In the genomic region with DNA sequence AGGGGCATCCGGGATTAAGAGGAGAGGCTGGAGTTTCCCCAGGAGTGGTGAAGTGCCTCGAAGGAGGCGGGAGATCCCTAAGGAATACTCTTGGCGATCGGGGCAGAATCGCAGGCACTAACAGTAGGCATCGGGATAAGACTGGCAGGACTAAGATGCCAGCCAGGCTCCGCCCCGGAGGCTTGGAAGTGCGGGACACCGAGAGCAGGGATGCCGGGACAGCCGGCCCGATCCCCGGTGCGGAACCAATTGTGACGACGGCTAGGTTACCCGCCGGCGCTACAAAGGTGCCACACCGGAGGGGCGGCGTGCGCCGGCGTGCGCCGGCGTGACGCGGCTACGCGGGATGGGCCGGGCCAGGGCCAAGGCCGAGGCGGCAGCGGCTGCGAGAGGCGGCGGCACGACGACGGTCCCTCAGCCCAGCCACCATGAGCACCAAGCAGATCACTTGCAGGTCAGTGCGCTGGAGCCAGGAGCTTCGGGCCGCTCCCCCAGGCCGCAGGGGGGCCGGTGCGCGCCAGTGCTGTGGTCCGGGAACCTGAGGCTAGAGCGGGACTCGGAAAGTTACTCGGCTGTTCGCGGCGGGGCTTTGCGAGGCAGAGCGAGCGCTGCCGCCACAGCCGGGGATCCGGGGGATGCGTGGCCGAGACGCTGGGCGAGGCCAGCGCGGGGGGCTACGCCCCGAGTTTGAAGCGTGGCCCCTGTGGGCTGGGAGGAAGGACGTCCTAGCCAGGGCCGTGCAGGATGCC, we compare ENCODE assay signal across 8 cellular contexts. TPM values are rescaled to one million over a fixed set of nuclear protein-coding genes. Genes with fewer than 3 reads are reported as not detected.
A peak's percentile ranks its signal among the peaks of the same experiment; 100 is the strongest.
DNase-seq lines count a peak whose midpoint lies in the region; ATAC-seq and TF ChIP-seq lines count a peak whose summit lies in the region.

Gene MKRN2 (plus strand): TSS at position 365 of the 749 bp plus-strand sequence. CDS start 64 bp downstream, at position 429.

- DNase-seq in GM12864 (ENCODE audit: low read depth) (peak; percentile 54), NCI-H1048 (lab: John Stamatoyannopoulos, UW) (peak; percentile 78), T-cell (peak; percentile 62 to 87 (median 79)), heart left ventricle (peak; percentile 88 to 95 (median 89)), posterior vena cava (ENCODE audit: low spot score) (peak; percentile 96), upper lobe of left lung (peak; percentile 90 to 98)

- intact Hi-C loops in heart left ventricle (cut with DNase I) (loop anchor here in 6 of 10 donors (2.0 to 10.0 kb wide), 4 partner anchors 105 to 108 kb away; partner anchors contain the start of gene RAF1 (in 5 of the 6)), posterior vena cava (cut with DNase I) (loop anchor here in 1 of 2 donors (5.0 kb wide), 1 partner anchor 105 kb away; the partner anchor contains the start of gene RAF1)

- ATAC-seq in HG02571 (IDR thresholded peaks at IDR 0.05; ENCODE audit: unreplicated experiment) (peak; percentile 78), T-cell (replicated peaks in 1 of 4) (peak; percentile 97 to 99 (median 98)), heart left ventricle (peak; percentile 74 to 98 (median 94)), upper lobe of left lung (ENCODE audit: low FRiP score in 2 of 2) (peak; percentile 98 to 99)

- H3K27ac ChIP-seq in adipose tissue (ENCODE audit: low read depth, low read length) (peak within 1 kb of the TSS; percentile 93), heart left ventricle (peak within 1 kb of the TSS; percentile 91 to 99 (median 96)), upper lobe of left lung (peak within 1 kb of the TSS; percentile 94 to 96 (median 96))

- H3K9me3 Mint-ChIP-seq in T-cell = no peaks in the 10 kb centered on the region

- peak within 1 kb of the TSS; percentile 88 to 89 for H3K27ac Mint-ChIP-seq in T-cell

- POLR2A ChIA-PET in T-cell (lab: Charles Lee) = interaction anchor here in 1 of 2 donors (0.7 kb wide), 1 partner anchor 102 kb away, joined by 10 read pairs; no protein-coding TSS in a partner anchor

- peaks cover 0 to 17% (median 0%) of the 10 kb centered on the region in 9 donors for H3K27me3 ChIP-seq in heart left ventricle
- H3K27me3 ChIP-seq in upper lobe of left lung = peaks cover 0 to 2% (median 0%) of the 10 kb centered on the region in 4 donors

- H3K36me3 Mint-ChIP-seq in T-cell = no peaks in the 10 kb centered on the region

- peak within 1 kb of the TSS; percentile 81 to 95 (median 90) for H3K4me3 Mint-ChIP-seq in T-cell

- 0% methylated on average over 59 to 75 of the region's 75 CpGs for WGBS in adipose tissue, 3 donors
- WGBS in heart left ventricle, 4 donors = 0 to 1% (median 1%) methylated on average over 23 to 75 of the region's 75 CpGs
- 0 to 1% methylated on average over 13 to 41 of the region's 75 CpGs for WGBS in upper lobe of left lung, 2 donors

- peaks cover 0 to 61% (median 46%) of the 10 kb centered on the region in 12 donors for H3K4me1 ChIP-seq in heart left ventricle
- peaks cover 23 to 55% (median 44%) of the 10 kb centered on the region in 4 donors for H3K4me1 ChIP-seq in upper lobe of left lung

- TF ChIP-seq POLR2A in heart left ventricle (IDR thresholded peaks at IDR 0.05) (peak; percentile 87 to 98), upper lobe of left lung (IDR thresholded peaks at IDR 0.05) (peak; percentile 34 to 99 (median 96))

- CTCF ChIA-PET in T-cell (lab: Charles Lee) = no interaction called here

- peak in 1 of 4 donors; percentile 69 for TF ChIP-seq EP300 in upper lobe of left lung (IDR thresholded peaks at IDR 0.05)

- H3K9me3 ChIP-seq in heart left ventricle (no peaks in the 10 kb centered on the region), upper lobe of left lung (no peaks in the 10 kb centered on the region)

- no peak for TF ChIP-seq CTCF in GM12864 (IDR thresholded peaks at IDR 0.05; ENCODE audit: low read depth, low read length, missing control alignments)
- TF ChIP-seq CTCF in heart left ventricle (IDR thresholded peaks at IDR 0.05) = peak in 2 of 12 donors; percentile 5 to 9
- TF ChIP-seq CTCF in upper lobe of left lung (IDR thresholded peaks at IDR 0.05) = peak in 2 of 6 experiments; percentile 9 to 31

- H3K27me3 Mint-ChIP-seq in T-cell = peaks cover 24 to 34% of the 10 kb centered on the region in 2 donors

- H3K36me3 ChIP-seq in heart left ventricle (no peaks in the 10 kb centered on the region), upper lobe of left lung (no peaks in the 10 kb centered on the region)

- peak within 1 kb of the TSS; percentile 97 for H3K4me3 ChIP-seq in GM12864 (ENCODE audit: low read depth, low read length)
- H3K4me3 ChIP-seq in heart left ventricle = peak within 1 kb of the TSS; percentile 66 to 96 (median 88)
- H3K4me3 ChIP-seq in upper lobe of left lung = peak within 1 kb of the TSS; percentile 42 to 95 (median 80)

- H3K4me1 Mint-ChIP-seq in T-cell = peaks cover 55 to 65% (median 58%) of the 10 kb centered on the region in 3 donors

RNA-seq across cellular contexts. Expression of gene MKRN2, which starts in this region (rescaled TPM):
- total RNA-seq in T-cell (10 to 100 TPM; 22.2 to 31.7 (median 27.5) TPM), heart left ventricle (10 to 100 TPM; 27.6 to 42.2 (median 32.9) TPM), posterior vena cava (10 to 100 TPM; 21.6 to 23.9 TPM), upper lobe of left lung (10 to 100 TPM; 15.7 to 33.3 (median 23.4) TPM)
- polyA plus RNA-seq in adipose tissue (10 to 100 TPM; 16.0 to 18.1 (median 17.9) TPM), heart left ventricle (10 to 100 TPM; 23.2 to 33.9 TPM)

Comparison
In these comparisons a context has a peak if more than half of its experiments do, and no peak if none do; other contexts are left out.
1. Peak in every context shown above with its lines: DNase-seq, ATAC-seq, H3K4me3 ChIP-seq and H3K27ac ChIP-seq.